Comparison of ENCODE assay signal across 1 cellular context in genomic region chr10:126584836-126585235, GRCh38.
TF ChIP-seq lines count a peak whose summit lies in the region.

No MANE protein-coding gene starts in this region.

TF ChIP-seq in WTC11, 78 proteins besides CTCF, POLR2A, EP300 and RAD21 (continued from another document):
- no peak for TF ChIP-seq ZNF281 (CRISPR knock-in tag; IDR thresholded peaks at IDR 0.05)
